In the genomic region with DNA sequence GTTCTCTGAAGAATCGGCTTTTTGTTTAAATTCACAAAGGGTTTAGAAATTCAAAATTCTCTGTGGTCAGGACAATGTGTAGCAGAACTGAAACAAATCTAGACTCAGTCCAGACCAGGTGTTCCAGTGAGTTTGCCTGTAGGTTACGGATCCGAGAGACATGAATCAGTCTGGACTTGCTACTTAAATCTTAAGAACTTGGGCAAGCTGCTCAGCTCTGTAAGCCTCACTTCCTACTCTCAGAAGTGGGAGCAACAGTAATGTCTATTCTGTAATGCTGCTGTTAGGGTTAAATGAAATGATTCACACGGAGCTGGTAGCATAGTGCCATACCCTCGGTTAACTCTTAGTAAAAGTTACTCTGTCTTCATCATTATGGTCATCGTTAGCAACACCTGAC, we compare ENCODE assay signal across 1 cellular context.
TF ChIP-seq lines count a peak whose summit lies in the region.

No MANE protein-coding gene starts in this region.

TF ChIP-seq in GM12878, 131 proteins besides CTCF, POLR2A, EP300 and RAD21:
- no peak for TF ChIP-seq SPI1 (IDR thresholded peaks at IDR 0.05; ENCODE audit: borderline replicate concordance, insufficient read depth, low read depth, low read length)
- peak; percentile 41; the same call in 1 of the 2 replicates for TF ChIP-seq RUNX3 (IDR thresholded peaks at IDR 0.05; ENCODE audit: low read length)
- TF ChIP-seq MXI1 (IDR thresholded peaks at IDR 0.05; ENCODE audit: low read depth, low read length): 0 out of 2 replicates have a peak, but pooled peaks have one; percentile 18
- TF ChIP-seq IRF3 (IDR thresholded peaks at IDR 0.05): no peak
